8 cellular contexts compared by ENCODE assay signal in genomic region chr12:122891661-122892525, GRCh38. TPM values are rescaled to one million over a fixed set of nuclear protein-coding genes. Genes with fewer than 3 reads are reported as not detected.
DNase-seq lines count a peak whose midpoint lies in the region; ATAC-seq and TF ChIP-seq lines count a peak whose summit lies in the region.

No MANE protein-coding gene starts in this region.

- H3K4me3 ChIP-seq in PC-9 (peak overlapping the region; percentile 52), esophagus (ENCODE audit: low read depth in 1 of 2, low read length in 2 of 2) (peak overlapping the region; percentile 30 to 85), prostate gland (no peak overlapping the region)

- POLR2A ChIA-PET in PC-9 (lab: Charles Lee; ENCODE audit: unreplicated experiment), result interaction anchor here (0.6 to 0.7 kb wide), 2 partner anchors 581 to 1171 kb away, joined by 3 read pairs; no protein-coding TSS in a partner anchor

- H3K27ac ChIP-seq in PC-9 (peak overlapping the region; percentile 97), esophagus (ENCODE audit: low read depth in 2 of 2, low read length in 1 of 2) (peak overlapping the region; percentile 86 to 93), prostate gland (peak overlapping the region; percentile 44 to 92)

- peak; percentile 65 for DNase-seq in GF-D8 (lab: John Stamatoyannopoulos, UW)
- peak in 1 of 2 experiments; percentile 75 for DNase-seq in PC-9
- no peak for DNase-seq in prostate gland (ENCODE audit: low spot score)
- DNase-seq in activated CD4-positive, CD25-positive, alpha-beta regulatory T cell (lab: John Stamatoyannopoulos, UW), result no peak
- no peak for DNase-seq in NCI-H187 treated with DMSO at 0.1 percent for 48 hours (lab: John Stamatoyannopoulos, UW)

- no peaks in the 10 kb centered on the region for H3K27me3 ChIP-seq in PC-9 (ENCODE audit: insufficient read depth, low read depth)
- H3K27me3 ChIP-seq in esophagus (ENCODE audit: control insufficient read depth in 1 of 2, insufficient read depth in 2 of 2, low read length in 2 of 2), result no peaks in the 10 kb centered on the region
- H3K27me3 ChIP-seq in prostate gland (replicated peaks; ENCODE audit: insufficient read depth), result no peaks in the 10 kb centered on the region

- peaks cover 81% of the 10 kb centered on the region for H3F3A ChIP-seq in PC-9 (ENCODE audit: insufficient read depth, low read depth)

- H3K4me2 ChIP-seq in PC-9, result peak overlapping the region; percentile 85

- H3K4me1 ChIP-seq in PC-9 (replicated peaks; ENCODE audit: insufficient read depth), result peaks cover 84% of the 10 kb centered on the region
- H3K4me1 ChIP-seq in esophagus (ENCODE audit: control insufficient read depth in 2 of 2, insufficient read depth in 2 of 2, low read length in 1 of 2), result peaks cover 5 to 15% of the 10 kb centered on the region in 2 donors
- H3K4me1 ChIP-seq in prostate gland (replicated peaks), result peaks cover 37% of the 10 kb centered on the region

- no TSS peak for BruUV-seq in PC-9 (replicated peaks; lab: Mats Ljungman, UMichigan)

- no peaks in the 10 kb centered on the region for H3K36me3 ChIP-seq in PC-9 (ENCODE audit: low read depth)
- no peaks in the 10 kb centered on the region for H3K36me3 ChIP-seq in esophagus (ENCODE audit: control insufficient read depth in 2 of 2, insufficient read depth in 2 of 2, low read length in 1 of 2)
- H3K36me3 ChIP-seq in prostate gland, result no peaks in the 10 kb centered on the region

- no peak for TF ChIP-seq CTCF in PC-9 (conservative IDR thresholded peaks at IDR 0.05)
- TF ChIP-seq CTCF in prostate gland (IDR thresholded peaks at IDR 0.05), result no peak

- intact Hi-C loops in PC-9 (cut with micrococcal nuclease; ENCODE audit: unreplicated experiment) (no loop called here), prostate gland (cut with DNase I) (no loop called here)

- TF ChIP-seq POLR2A in prostate gland (IDR thresholded peaks at IDR 0.05), result no peak

- no peaks in the 10 kb centered on the region for H3K9me2 ChIP-seq in PC-9 (ENCODE audit: insufficient read depth)

- peaks cover 92% of the 10 kb centered on the region for H3K79me2 ChIP-seq in PC-9 (ENCODE audit: low read depth)

- ATAC-seq in HG02623 (IDR thresholded peaks at IDR 0.05; ENCODE audit: unreplicated experiment) (no peak), GM18498 (IDR thresholded peaks at IDR 0.05; ENCODE audit: unreplicated experiment) (no peak)

- H3K9me3 ChIP-seq in PC-9 (ENCODE audit: insufficient read depth, low read depth) (no peaks in the 10 kb centered on the region), esophagus (ENCODE audit: control insufficient read depth in 2 of 2, insufficient read depth in 1 of 2, low read depth in 1 of 2, low read length in 1 of 2) (no peaks in the 10 kb centered on the region), prostate gland (no peaks in the 10 kb centered on the region)

- no peak overlapping the region for H2AFZ ChIP-seq in PC-9

- CTCF ChIA-PET in PC-9 (lab: Charles Lee), result interaction anchor here (0.6 kb wide), 1 partner anchor 561 kb away, joined by 6 read pairs; no protein-coding TSS in a partner anchor

- WGBS in esophagus, 2 donors, result 23 to 30% methylated on average over 10 of the region's 10 CpGs
- WGBS in prostate gland, result 29% methylated on average over 10 of the region's 10 CpGs

- peaks cover 12% of the 10 kb centered on the region; the same call in 1 of the 2 replicates for H4K20me1 ChIP-seq in PC-9 (ENCODE audit: insufficient read depth)

RNA-seq across cellular contexts. Expression of gene VPS37B, which starts 4.0 kb away (rescaled TPM):
- 51.4 and 53.5 TPM in 2 replicates for total RNA-seq in PC-9 (2021)
- polyA plus RNA-seq in esophagus, result 10 to 100 TPM; 50.2 to 81.4 TPM
- total RNA-seq in prostate gland, result 10 to 100 TPM; 37.6 to 67.7 TPM

RNA-seq across cellular contexts. Expression of gene HIP1R, which starts 56.6 kb away (rescaled TPM):
- total RNA-seq in PC-9 (2021), result 33.1 and 47.4 TPM in 2 replicates
- 10 to 100 TPM; 23.1 to 32.7 TPM for polyA plus RNA-seq in esophagus
- total RNA-seq in prostate gland, result 10 to 100 TPM; 45.1 to 79.3 TPM

Comparison
In these comparisons a context has a peak if more than half of its experiments do, and no peak if none do; other contexts are left out.
1. H3K4me3 ChIP-seq: peak in PC-9 (single experiment) and esophagus (2 of 2); none in prostate gland (0 of 2).
2. Peak in every context shown above with its lines, with median percentiles within 50 percentile points of each other: H3K27ac ChIP-seq.